In the genomic region with DNA sequence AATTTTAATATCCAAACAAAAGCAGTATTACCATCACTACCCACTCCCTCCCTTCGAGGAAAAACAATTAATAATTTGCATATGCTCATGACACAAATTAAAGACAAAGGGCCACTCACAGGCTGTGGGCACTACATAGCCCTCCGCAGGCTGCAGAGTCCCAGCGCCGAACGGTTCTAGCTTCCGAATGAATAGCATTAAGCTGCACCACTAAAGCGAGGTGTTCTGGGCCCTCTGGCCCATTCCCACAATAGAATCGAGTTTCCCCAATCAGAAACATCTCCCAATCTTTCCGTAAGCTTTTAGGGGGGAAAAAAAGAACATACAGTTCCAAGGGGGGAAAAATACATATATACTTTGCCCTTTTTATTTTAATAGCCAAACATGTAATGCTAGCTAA, we compare ENCODE assay signal across 28 cellular contexts. TPM values are rescaled to one million over a fixed set of nuclear protein-coding genes. Genes with fewer than 3 reads are reported as not detected.
"Had no signal": no experiment of that assay in that cellular context is flagged by ENCODE, and none has a peak within 500 bp of the region (broad histone marks: within the 10 kb centered on the region; RNA-seq: fewer than 3 reads in every experiment).

No MANE protein-coding gene starts in this region.

- H3K36me3 ChIP-seq: Peyer's patch, SJSA1 had no signal

- H3K4me1 Mint-ChIP-seq: activated T-helper 17 cell treated with anti-CD3 and anti-CD28 coated beads, Interleukin-2, amount 50 U/mL, for 72 hours; central memory CD8-positive, alpha-beta T cell had no signal

- H3K36me3 Mint-ChIP-seq: activated naive CD8-positive, alpha-beta T cell had no signal

- DNase-seq: activated B cell treated with CpG ODN at 0.5 μM for 24 hours; activated CD4-positive, alpha-beta T cell treated with anti-CD3 and anti-CD28 coated beads for 1 hour; activated CD4-positive, alpha-beta T cell treated with anti-CD3 and anti-CD28 coated beads, Interleukin-2, amount 10 ng/mL, durations not matched to agents 24 days and 14 days; activated CD4-positive, alpha-beta T cell treated with anti-CD3 and anti-CD28 coated beads, Interleukin-2, amount 50 U/mL, for 48 hours; activated CD8-positive, alpha-beta memory T cell treated with anti-CD3 and anti-CD28 coated beads, Interleukin-2, amount 10 ng/mL, durations not matched to agents 7 days and 5 days; activated gamma-delta T cell; activated naive CD4-positive, alpha-beta T cell treated with anti-CD3 and anti-CD28 coated beads for 36 hours; activated T-cell treated with anti-CD3 and anti-CD28 coated beads, Interleukin-2, amount 50 U/mL, for 24 hours; amygdala; Kasumi-1; KBM-7; NCI-H146; NCI-H187 treated with DMSO at 0.1 percent for 48 hours; NCI-H2081 treated with DMSO at 0.1 percent for 48 hours; NCI-H2227 treated with DMSO at 0.1 percent for 48 hours; NCI-H446 treated with DMSO at 0.1 percent for 48 hours; NCI-H524 treated with DMSO at 0.1 percent for 48 hours; Peyer's patch; SHP77; SW 1271 had no signal

- H3K27ac Mint-ChIP-seq: activated B cell treated with CpG ODN at 0.5 μM for 24 hours; activated CD4-positive, alpha-beta T cell treated with anti-CD3 and anti-CD28 coated beads, Interleukin-2, amount 10 ng/mL, durations not matched to agents 24 days and 14 days; activated CD8-positive, alpha-beta memory T cell treated with anti-CD3 and anti-CD28 coated beads, Interleukin-2, amount 10 ng/mL, durations not matched to agents 7 days and 5 days; activated naive CD4-positive, alpha-beta T cell treated with anti-CD3 and anti-CD28 coated beads for 36 hours; activated naive CD8-positive, alpha-beta T cell; activated T-cell treated with anti-CD3 and anti-CD28 coated beads, Interleukin-2, amount 50 U/mL, for 24 hours; activated T-helper 17 cell treated with anti-CD3 and anti-CD28 coated beads, Interleukin-2, amount 50 U/mL, for 72 hours; brain; T-helper 2 cell treated with Interferon-gamma antibody and Interleukin-4, amounts not matched to agents 5 μg/mL and 100 μg/mL, for 36 hours had no signal

- ATAC-seq: activated CD8-positive, alpha-beta memory T cell treated with anti-CD3 and anti-CD28 coated beads, Interleukin-2, amount 10 ng/mL, durations not matched to agents 7 days and 5 days; activated T-helper 17 cell treated with anti-CD3 and anti-CD28 coated beads, Interleukin-2, amount 50 U/mL, for 72 hours; SK-N-SH treated with all-trans-retinoic acid at 6 μM for 48 hours had no signal

- H3K27ac ChIP-seq: Peyer's patch, SJSA1 had no signal

- H3K4me3 ChIP-seq: Peyer's patch, SJSA1 had no signal

- H3K27me3 ChIP-seq: SJSA1 had no signal

- H3K9me3 ChIP-seq: Peyer's patch, SJSA1 had no signal

- H3K4me3 Mint-ChIP-seq: activated B cell treated with CpG ODN at 0.5 μM for 24 hours; activated CD4-positive, alpha-beta T cell treated with anti-CD3 and anti-CD28 coated beads, Interleukin-2, amount 10 ng/mL, durations not matched to agents 24 days and 14 days; activated CD8-positive, alpha-beta memory T cell treated with anti-CD3 and anti-CD28 coated beads, Interleukin-2, amount 10 ng/mL, durations not matched to agents 7 days and 5 days; activated naive CD4-positive, alpha-beta T cell treated with anti-CD3 and anti-CD28 coated beads for 36 hours; activated naive CD8-positive, alpha-beta T cell; activated T-cell treated with anti-CD3 and anti-CD28 coated beads, Interleukin-2, amount 50 U/mL, for 24 hours; activated T-helper 17 cell treated with anti-CD3 and anti-CD28 coated beads, Interleukin-2, amount 50 U/mL, for 72 hours; central memory CD8-positive, alpha-beta T cell; T-helper 2 cell treated with Interferon-gamma antibody and Interleukin-4, amounts not matched to agents 5 μg/mL and 100 μg/mL, for 36 hours had no signal

- H3K9me3 Mint-ChIP-seq: activated B cell treated with CpG ODN at 0.5 μM for 24 hours; activated CD4-positive, alpha-beta T cell treated with anti-CD3 and anti-CD28 coated beads, Interleukin-2, amount 10 ng/mL, durations not matched to agents 24 days and 14 days; activated naive CD4-positive, alpha-beta T cell treated with anti-CD3 and anti-CD28 coated beads for 36 hours; activated T-cell treated with anti-CD3 and anti-CD28 coated beads, Interleukin-2, amount 50 U/mL, for 24 hours; activated T-helper 17 cell treated with anti-CD3 and anti-CD28 coated beads, Interleukin-2, amount 50 U/mL, for 72 hours; central memory CD8-positive, alpha-beta T cell; T-helper 2 cell treated with Interferon-gamma antibody and Interleukin-4, amounts not matched to agents 5 μg/mL and 100 μg/mL, for 36 hours had no signal

RNA-seq across cellular contexts. Expression of gene SIX3, which starts 14.5 kb away (rescaled TPM):
- total RNA-seq: activated B cell treated with CpG ODN at 0.5 μM for 24 hours; activated CD4-positive, alpha-beta T cell treated with anti-CD3 and anti-CD28 coated beads, Interleukin-2, amount 10 ng/mL, durations not matched to agents 24 days and 14 days; activated naive CD4-positive, alpha-beta T cell treated with anti-CD3 and anti-CD28 coated beads for 36 hours; activated T-helper 17 cell treated with anti-CD3 and anti-CD28 coated beads, Interleukin-2, amount 50 U/mL, for 72 hours; Peyer's patch; SJSA1; T-helper 1 cell treated with Interleukin-12 subunit alpha and Interleukin-12 subunit beta and Interleukin-4 antibody, amounts not matched to agents 30 ng/mL and 1 ng/mL, for 36 hours had no signal
